16 cellular contexts compared by ENCODE assay signal in genomic region chr10:75293456-75293840, GRCh38. TPM values are rescaled to one million over a fixed set of nuclear protein-coding genes. Genes with fewer than 3 reads are reported as not detected.
DNase-seq lines count a peak whose midpoint lies in the region; ATAC-seq and TF ChIP-seq lines count a peak whose summit lies in the region.
"Had no signal": no experiment of that assay in that cellular context is flagged by ENCODE, and none has a peak within 500 bp of the region (broad histone marks: within the 10 kb centered on the region; RNA-seq: fewer than 3 reads in every experiment).

No MANE protein-coding gene starts in this region.

- H3K9me3 ChIP-seq in lower lobe of right lung (peaks cover 6% of the 10 kb centered on the region), stomach smooth muscle (ENCODE audit: control insufficient read depth in 2 of 2, low read length in 2 of 2) (peaks cover 5 to 8% of the 10 kb centered on the region in 2 donors)
- H3K9me3 ChIP-seq: adrenal gland had no signal

- H3K4me1 ChIP-seq in lower lobe of right lung (peaks cover 26% of the 10 kb centered on the region), stomach smooth muscle (ENCODE audit: control insufficient read depth, insufficient read depth, low read length) (peaks cover 21% of the 10 kb centered on the region)

- H3K4me3 ChIP-seq in lower lobe of right lung (no peak overlapping the region), stomach smooth muscle (ENCODE audit: low read length in 2 of 2) (no peak overlapping the region), coronary artery (no peak overlapping the region)
- H3K4me3 ChIP-seq: SK-N-MC had no signal

- peak overlapping the region; percentile 90 for H3K27ac ChIP-seq in lower lobe of right lung
- peak overlapping the region; percentile 80 for H3K27ac ChIP-seq in stomach smooth muscle (ENCODE audit: low read length)
- H3K27ac ChIP-seq in coronary artery, result no peak overlapping the region
- H3K27ac ChIP-seq: SK-N-MC had no signal

- ATAC-seq in lower lobe of right lung, result no peak
- ATAC-seq: HepG2 had no signal

- H3K27me3 ChIP-seq in lower lobe of right lung (ENCODE audit: low read depth), result peaks cover 4% of the 10 kb centered on the region
- H3K27me3 ChIP-seq in stomach smooth muscle (ENCODE audit: control insufficient read depth in 1 of 2, insufficient read depth in 2 of 2, low read length in 2 of 2), result no peaks in the 10 kb centered on the region
- H3K27me3 ChIP-seq: adrenal gland had no signal

- peak; percentile 15 to 66 for DNase-seq in NCI-H524 (lab: John Stamatoyannopoulos, UW)
- no peak for DNase-seq in NCI-H524 treated with DMSO at 0.1 percent for 48 hours (lab: John Stamatoyannopoulos, UW)
- DNase-seq in NCI-H82 treated with DMSO at 0.1 percent for 48 hours (lab: John Stamatoyannopoulos, UW; ENCODE audit: unreplicated experiment), result peak; percentile 32
- no peak for DNase-seq in lower lobe of right lung
- no peak for DNase-seq in NOMO-1 treated with dmso at 0.1 percent for 144 hours (lab: John Stamatoyannopoulos, UW; ENCODE audit: unreplicated experiment)
- DNase-seq in cortex of kidney (lab: John Stamatoyannopoulos, UW), result no peak
- DNase-seq in coronary artery (ENCODE audit: low spot score), result no peak
- DNase-seq: activated CD4-positive, CD25-positive, alpha-beta regulatory T cell treated with anti-CD3 and anti-CD28 coated beads, Interleukin-2, amount 50 U/mL, for 72 hours; adrenal gland; dermis blood vessel endothelial cell; NCI-H1092; NCI-H748 treated with DMSO at 0.1 percent for 48 hours; substantia nigra had no signal

- TF ChIP-seq CTCF in lower lobe of right lung (IDR thresholded peaks at IDR 0.05) (no peak), coronary artery (IDR thresholded peaks at IDR 0.05) (no peak)

- intact Hi-C loops in lower lobe of right lung (cut with DNase I), result no loop called here

- H3K36me3 ChIP-seq in lower lobe of right lung (no peaks in the 10 kb centered on the region), stomach smooth muscle (ENCODE audit: control insufficient read depth in 2 of 2, insufficient read depth in 2 of 2, low read length in 2 of 2) (no peaks in the 10 kb centered on the region)
- H3K36me3 ChIP-seq: adrenal gland had no signal

- H3K9ac ChIP-seq in stomach smooth muscle (ENCODE audit: low read length in 2 of 2), result no peak overlapping the region

RNA-seq across cellular contexts. Expression of gene COMTD1, which starts 57.7 kb away (rescaled TPM):
- 18.3 TPM for total RNA-seq in lower lobe of right lung

Comparison
In these comparisons a context has a peak if more than half of its experiments do, and no peak if none do; other contexts are left out.
1. DNase-seq: peak in NCI-H524 (2 of 2) and NCI-H82 treated with DMSO at 0.1 percent for 48 hours (single experiment); none in NCI-H524 treated with DMSO at 0.1 percent for 48 hours (single experiment), lower lobe of right lung (single experiment), NOMO-1 treated with dmso at 0.1 percent for 144 hours (single experiment), cortex of kidney (single experiment) and coronary artery (single experiment).
2. H3K27ac ChIP-seq: peak in lower lobe of right lung (single experiment) and stomach smooth muscle (single experiment); none in coronary artery (0 of 2).